In the genomic region with DNA sequence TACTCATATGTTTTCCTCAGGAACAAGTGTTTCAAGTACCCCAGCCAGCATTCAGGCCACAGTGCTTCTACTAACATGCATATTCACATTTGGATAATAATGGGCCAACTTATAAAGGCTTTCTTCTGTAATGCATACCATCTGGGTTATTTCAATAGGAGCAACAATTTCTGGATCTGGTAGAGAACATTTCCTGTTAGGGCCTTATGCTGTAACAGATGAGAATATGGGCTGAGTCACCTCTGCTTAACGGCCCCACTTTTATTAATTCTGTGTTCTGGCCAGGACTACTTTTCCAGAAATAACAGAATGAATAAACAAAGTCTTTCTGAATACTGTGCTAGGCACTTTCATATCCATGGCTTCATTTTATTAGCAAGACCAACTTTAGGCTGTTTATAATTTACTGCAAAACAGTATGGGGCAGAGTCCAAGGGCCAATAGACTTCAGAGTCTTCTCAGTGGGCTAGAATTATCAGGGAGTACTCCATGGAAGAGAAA, we compare ENCODE assay signal across 11 cellular contexts. TPM values are rescaled to one million over a fixed set of nuclear protein-coding genes. Genes with fewer than 3 reads are reported as not detected.
A peak's percentile ranks its signal among the peaks of the same experiment; 100 is the strongest.
DNase-seq lines count a peak whose midpoint lies in the region; ATAC-seq and TF ChIP-seq lines count a peak whose summit lies in the region.
"Had no signal": no experiment of that assay in that cellular context is flagged by ENCODE, and none has a peak within 500 bp of the region (broad histone marks: within the 10 kb centered on the region; RNA-seq: fewer than 3 reads in every experiment).

No MANE protein-coding gene starts in this region.

- no peaks in the 10 kb centered on the region for H3K79me2 ChIP-seq in fibroblast of lung (ENCODE audit: control insufficient read depth, insufficient read depth, low read length)

- TF ChIP-seq CTCF in Peyer's patch (IDR thresholded peaks at IDR 0.05) (no peak), fibroblast of lung (conservative IDR thresholded peaks at IDR 0.05 in 1 of 2, IDR thresholded peaks at IDR 0.05 in 1 of 2; ENCODE audit: low read depth in 1 of 2, low read length in 2 of 2) (no peak)

- H3K4me3 ChIP-seq in Peyer's patch = no peak overlapping the region
- no peak overlapping the region for H3K4me3 ChIP-seq in fibroblast of lung (replicated peaks in 1 of 4; ENCODE audit: control extremely low read depth in 1 of 4, insufficient read depth in 1 of 4, low read depth in 3 of 4, low read length in 4 of 4)
- H3K4me3 ChIP-seq in rectal smooth muscle tissue (ENCODE audit: low read length) = no peak overlapping the region

- H3K36me3 ChIP-seq in Peyer's patch (no peaks in the 10 kb centered on the region), fibroblast of lung (ENCODE audit: control insufficient read depth, insufficient read depth, low read length) (no peaks in the 10 kb centered on the region), rectal smooth muscle tissue (ENCODE audit: control insufficient read depth, insufficient read depth, low read length) (no peaks in the 10 kb centered on the region)

- H3K27me3 ChIP-seq in Peyer's patch = no peaks in the 10 kb centered on the region
- H3K27me3 ChIP-seq in fibroblast of lung (ENCODE audit: control insufficient read depth, insufficient read depth, low read length) = no peaks in the 10 kb centered on the region
- H3K27me3 ChIP-seq in rectal smooth muscle tissue (ENCODE audit: control insufficient read depth, insufficient read depth, low read length) = no peaks in the 10 kb centered on the region

- H3K4me1 ChIP-seq in Peyer's patch (peaks cover 0 to 23% (median 2%) of the 10 kb centered on the region in 4 donors), fibroblast of lung (ENCODE audit: control insufficient read depth, extremely low read depth, insufficient read depth, low read length) (peaks cover 16% of the 10 kb centered on the region), rectal smooth muscle tissue (ENCODE audit: control insufficient read depth, insufficient read depth, low read length) (peaks cover 34% of the 10 kb centered on the region)

- DNase-seq in Daoy (ENCODE audit: low read depth) = peak; percentile 64
- DNase-seq in Peyer's patch = no peak
- peak; percentile 91 to 95 for DNase-seq in fibroblast of lung (ENCODE audit: low read depth in 2 of 2)
- DNase-seq in SW 1271 (lab: John Stamatoyannopoulos, UW) = no peak
- no peak for DNase-seq in activated CD8-positive, alpha-beta memory T cell treated with anti-CD3 and anti-CD28 coated beads, Interleukin-2, amount 50 U/mL, for 4 hours
- no peak for DNase-seq in NCI-H345 (lab: John Stamatoyannopoulos, UW)
- DNase-seq: activated naive CD4-positive, alpha-beta T cell; GF-D8; T-helper 1 cell had no signal

- H3K9ac ChIP-seq in fibroblast of lung (ENCODE audit: insufficient read depth, low read length) (no peak overlapping the region), rectal smooth muscle tissue (ENCODE audit: low read length) (no peak overlapping the region)

- H3K27ac ChIP-seq in Peyer's patch = peak overlapping the region in 3 of 4 donors; percentile 6 to 76 (median 62)
- peak overlapping the region; percentile 69 for H3K27ac ChIP-seq in fibroblast of lung (ENCODE audit: insufficient read depth, low read length)
- peak overlapping the region; percentile 86 for H3K27ac ChIP-seq in rectal smooth muscle tissue (ENCODE audit: low read depth, low read length)

- peak overlapping the region; percentile 76 for H3K4me2 ChIP-seq in fibroblast of lung (ENCODE audit: extremely low read depth, insufficient read depth, low read length)

- no peak for TF ChIP-seq POLR2A in Peyer's patch (IDR thresholded peaks at IDR 0.05)

- no peaks in the 10 kb centered on the region for H4K20me1 ChIP-seq in fibroblast of lung (ENCODE audit: control insufficient read depth, extremely low read depth, insufficient read depth, low read length)

- ATAC-seq in HG03460 (IDR thresholded peaks at IDR 0.05; ENCODE audit: unreplicated experiment) = no peak

- H3K9me3 ChIP-seq in Peyer's patch (no peaks in the 10 kb centered on the region), fibroblast of lung (ENCODE audit: control insufficient read depth, insufficient read depth, low read depth, low read length) (no peaks in the 10 kb centered on the region)

- H2AFZ ChIP-seq in fibroblast of lung (ENCODE audit: low read length) = no peak overlapping the region

RNA-seq across cellular contexts. Expression of a gene that starts 7.9 kb away (rescaled TPM):
- total RNA-seq in Daoy (2014; rRNA removed; shearing (Covaris generic)) = 46.9 and 68.5 TPM in 2 replicates
- total RNA-seq in Peyer's patch (10 to 100 TPM; 10.7 to 20.6 (median 11.7) TPM), fibroblast of lung (23.1 and 41.5 TPM in 2 replicates)
- 13.8 and 35.8 TPM in 2 replicates for polyA plus RNA-seq in fibroblast of lung
- polyA plus RNA-seq in fibroblast of lung (2012) = 14.8 and 42.8 TPM in 2 replicates
- polyA minus RNA-seq in fibroblast of lung (ENCODE audit: low replicate concordance) = 1.6 and 3.1 TPM in 2 replicates

Comparison
In these comparisons a context has a peak if more than half of its experiments do, and no peak if none do; other contexts are left out.
1. DNase-seq: peak in Daoy (single experiment) and fibroblast of lung (2 of 2); none in Peyer's patch (0 of 3), SW 1271 (0 of 2), activated CD8-positive, alpha-beta memory T cell treated with anti-CD3 and anti-CD28 coated beads, Interleukin-2, amount 50 U/mL, for 4 hours (single experiment) and NCI-H345 (single experiment).
2. Peak in every context shown above with its lines, with median percentiles within 50 percentile points of each other: H3K27ac ChIP-seq.